20 cellular contexts compared by ENCODE assay signal in the genomic region with DNA sequence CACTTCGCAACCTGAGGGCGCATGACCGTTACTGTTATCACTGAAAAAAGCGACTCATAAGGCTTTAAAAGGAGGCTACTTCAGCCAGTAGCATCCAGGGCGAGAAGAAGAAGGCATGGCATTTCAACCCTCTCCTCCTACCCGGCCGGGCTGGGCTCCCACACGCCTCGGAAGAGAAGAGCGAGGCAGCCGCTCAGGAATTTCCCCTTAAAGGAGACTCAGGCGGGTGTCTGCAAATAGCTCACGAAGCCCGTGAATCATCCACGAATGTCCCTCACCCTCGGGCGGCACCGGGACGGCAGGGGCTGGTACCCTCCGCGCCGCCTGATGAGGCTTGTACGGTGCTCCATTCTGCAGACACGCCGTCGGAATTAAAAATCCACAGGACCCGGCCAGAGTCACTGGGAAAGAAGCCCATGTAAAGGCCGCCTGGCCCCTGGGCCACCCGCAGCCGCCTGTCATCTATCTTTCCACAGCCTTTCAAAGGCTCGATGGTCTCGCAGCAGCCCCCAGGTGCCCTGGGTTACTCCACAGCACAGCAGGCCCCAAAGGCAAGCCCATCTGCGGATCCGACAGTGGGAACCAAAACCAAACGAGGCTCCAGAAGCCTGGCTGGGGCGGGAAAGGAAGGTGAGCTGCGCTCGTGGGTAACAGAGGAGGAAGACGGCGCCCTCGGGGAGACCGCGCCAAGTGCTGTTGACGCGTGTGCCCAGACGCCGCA. TPM values are rescaled to one million over a fixed set of nuclear protein-coding genes. Genes with fewer than 3 reads are reported as not detected.
DNase-seq lines count a peak whose midpoint lies in the region; ATAC-seq, FAIRE-seq and TF ChIP-seq lines count a peak whose summit lies in the region.
"Had no signal": no experiment of that assay in that cellular context is flagged by ENCODE, and none has a peak within 500 bp of the region (broad histone marks: within the 10 kb centered on the region; RNA-seq: fewer than 3 reads in every experiment).

No MANE protein-coding gene starts in this region.

- H3K4me1 Mint-ChIP-seq in activated CD4-positive, alpha-beta T cell treated with anti-CD3 and anti-CD28 coated beads, Interleukin-2, amount 10 ng/mL, durations not matched to agents 7 days and 5 days: peaks cover 52% of the 10 kb centered on the region

- no peaks in the 10 kb centered on the region for H3K9me3 Mint-ChIP-seq in activated naive CD4-positive, alpha-beta T cell treated with anti-CD3 and anti-CD28 coated beads, Interleukin-2, amount 50 U/mL, for 72 hours
- no peaks in the 10 kb centered on the region for H3K9me3 Mint-ChIP-seq in activated CD4-positive, alpha-beta T cell treated with anti-CD3 and anti-CD28 coated beads, Interleukin-2, amount 10 ng/mL, durations not matched to agents 7 days and 5 days
- H3K9me3 Mint-ChIP-seq: activated naive CD4-positive, alpha-beta T cell treated with anti-CD3 and anti-CD28 coated beads, Interleukin-2, amount 50 U/mL, for 24 hours; stimulated activated effector memory CD8-positive, alpha-beta T cell treated with anti-CD3 and anti-CD28 coated beads, Interleukin-12 subunit alpha, Interleukin-12 subunit beta, amount 100 ng/mL, for 72 hours had no signal

- no peak for DNase-seq in HepG2 (ENCODE audit: low spot score)
- DNase-seq in amniotic stem cell (lab: John Stamatoyannopoulos, UW): peak; percentile 6
- peak; percentile 61 for DNase-seq in left kidney (ENCODE audit: low read depth, low spot score)
- no peak for DNase-seq in stimulated activated CD4-positive, alpha-beta T cell treated with anti-CD3 and anti-CD28 coated beads, Interleukin-1b, Interleukin-23, amount 100 ng/mL, for 48 hours
- no peak for DNase-seq in activated naive CD4-positive, alpha-beta T cell treated with anti-CD3 and anti-CD28 coated beads, Interleukin-2, amount 50 U/mL, for 72 hours (ENCODE audit: low spot score in 2 of 2)
- no peak for DNase-seq in activated effector memory CD4-positive, alpha-beta T cell treated with anti-CD3 and anti-CD28 coated beads, Interleukin-2, amount 50 U/mL, for 16 hours
- DNase-seq in activated CD4-positive, alpha-beta T cell treated with anti-CD3 and anti-CD28 coated beads, Interleukin-2, amount 10 ng/mL, durations not matched to agents 7 days and 5 days: no peak
- DNase-seq: Calu3, cerebellar nuclear complex, GF-D8, glutamatergic neuron, left cardiac atrium, NCI-H1694, NCI-H524, SW 1271, tibial artery had no signal

- 74% methylated on average over 47 of the region's 47 CpGs for WGBS in liver
- 96% methylated on average over 40 of the region's 47 CpGs for WGBS in HepG2 (ENCODE audit: low lambda C conversion rate)

- H4K20me1 ChIP-seq in HepG2 (ENCODE audit: insufficient read depth, low read length): peaks cover 35% of the 10 kb centered on the region; the same call in 1 of the 2 replicates

- H3K4me1 ChIP-seq in liver (ENCODE audit: control insufficient read depth in 4 of 4, insufficient read depth in 4 of 4, low read length in 3 of 4) (peaks cover 26 to 69% (median 52%) of the 10 kb centered on the region in 4 donors), HepG2 (ENCODE audit: insufficient read depth, low read length) (peaks cover 36% of the 10 kb centered on the region)

- H3K4me3 ChIP-seq in liver (ENCODE audit: low read depth in 1 of 3, low read length in 3 of 3) (peak overlapping the region in 1 of 3 donors; percentile 9), HepG2 (replicated peaks in 1 of 3; ENCODE audit: insufficient read depth in 1 of 3, low read depth in 2 of 3, low read length in 3 of 3) (no peak overlapping the region)
- H3K4me3 ChIP-seq: tibial artery had no signal

- no TSS peak for BruUV-seq in HepG2 (replicated peaks; lab: Mats Ljungman, UMichigan)

- no peak for ATAC-seq in HepG2
- ATAC-seq in activated naive CD4-positive, alpha-beta T cell treated with anti-CD3 and anti-CD28 coated beads, Interleukin-2, amount 50 U/mL, for 72 hours: no peak
- ATAC-seq: stimulated activated effector memory CD8-positive, alpha-beta T cell treated with anti-CD3 and anti-CD28 coated beads, Interleukin-12 subunit alpha, Interleukin-12 subunit beta, amount 100 ng/mL, for 72 hours had no signal

- no peak overlapping the region for H2AFZ ChIP-seq in HepG2 (ENCODE audit: low read length)

- TF ChIP-seq RAD21 in liver (IDR thresholded peaks at IDR 0.05) (no peak), HepG2 (CRISPR knock-in tag; IDR thresholded peaks at IDR 0.05) (no peak)

- TF ChIP-seq POLR2A in HepG2 (IDR thresholded peaks at IDR 0.05; ENCODE audit: insufficient read depth in 1 of 2, low read depth in 2 of 2, low read length in 2 of 2): no peak

- intact Hi-C loops in HepG2 (cut with micrococcal nuclease; ENCODE audit: unreplicated experiment): no loop called here

- H3K4me2 ChIP-seq in HepG2 (ENCODE audit: low read depth, low read length): no peak overlapping the region

- in situ Hi-C loops in HepG2 (cut with HindIII; ENCODE audit: extremely low pct_ligation_motif_present, low pct_unique_long_range_greater_than_20kb): loop anchor here (5.0 kb wide), 1 partner anchor 33 kb away; no protein-coding TSS in a partner anchor

- H3K9ac ChIP-seq in liver (ENCODE audit: low read depth in 1 of 2, low read length in 2 of 2): peak overlapping the region in 1 of 2 donors; percentile 71
- no peak overlapping the region for H3K9ac ChIP-seq in HepG2 (ENCODE audit: insufficient read depth, low read depth, low read length)

- H3K4me3 Mint-ChIP-seq in activated CD4-positive, alpha-beta T cell treated with anti-CD3 and anti-CD28 coated beads, Interleukin-2, amount 10 ng/mL, durations not matched to agents 7 days and 5 days: no peak overlapping the region
- H3K4me3 Mint-ChIP-seq: activated naive CD4-positive, alpha-beta T cell treated with anti-CD3 and anti-CD28 coated beads, Interleukin-2, amount 50 U/mL, for 24 hours; stimulated activated effector memory CD8-positive, alpha-beta T cell treated with anti-CD3 and anti-CD28 coated beads, Interleukin-12 subunit alpha, Interleukin-12 subunit beta, amount 100 ng/mL, for 72 hours had no signal

- no peak for TF ChIP-seq EP300 in HepG2 (IDR thresholded peaks at IDR 0.05; ENCODE audit: low read depth in 2 of 2, low read length in 2 of 2)
- TF ChIP-seq EP300 in HepG2 (CRISPR knock-in tag; IDR thresholded peaks at IDR 0.05; ENCODE audit: borderline replicate concordance): no peak

- FAIRE-seq in HepG2 (lab: Jason Lieb, UNC): no peak

- CTCF ChIA-PET in HepG2 (lab: Yijun Ruan, JAX; ENCODE audit: low intra/inter-chr PET ratio, low total read pairs): no interaction called here
- CTCF ChIA-PET in activated CD4-positive, alpha-beta T cell treated with anti-CD3 and anti-CD28 coated beads, Interleukin-2, amount 10 ng/mL, durations not matched to agents 7 days and 5 days (lab: Charles Lee): no interaction called here

- H3K79me2 ChIP-seq in HepG2 (ENCODE audit: insufficient read depth, low read length): peaks cover 62% of the 10 kb centered on the region

- no peaks in the 10 kb centered on the region for H3K9me3 ChIP-seq in liver (ENCODE audit: control insufficient read depth in 4 of 4, low read length in 3 of 4)
- H3K9me3 ChIP-seq in HepG2 (ENCODE audit: low read length): no peaks in the 10 kb centered on the region
- H3K9me3 ChIP-seq: tibial artery had no signal

- no peaks in the 10 kb centered on the region for H3K27me3 Mint-ChIP-seq in activated CD4-positive, alpha-beta T cell treated with anti-CD3 and anti-CD28 coated beads, Interleukin-2, amount 10 ng/mL, durations not matched to agents 7 days and 5 days
- H3K27me3 Mint-ChIP-seq: activated naive CD4-positive, alpha-beta T cell treated with anti-CD3 and anti-CD28 coated beads, Interleukin-2, amount 50 U/mL, for 24 hours had no signal

- POLR2A ChIA-PET in HepG2 (lab: Yijun Ruan, JAX): no interaction called here
- POLR2A ChIA-PET in activated CD4-positive, alpha-beta T cell treated with anti-CD3 and anti-CD28 coated beads, Interleukin-2, amount 10 ng/mL, durations not matched to agents 7 days and 5 days (lab: Charles Lee): no interaction called here

- no peak for TF ChIP-seq CTCF in liver (IDR thresholded peaks at IDR 0.05; ENCODE audit: low read depth, low read length, missing input control)
- TF ChIP-seq CTCF in HepG2 (CRISPR knock-in tag; IDR thresholded peaks at IDR 0.05): no peak

- peaks cover 0 to 4% of the 10 kb centered on the region in 2 donors for H3K36me3 Mint-ChIP-seq in activated naive CD4-positive, alpha-beta T cell treated with anti-CD3 and anti-CD28 coated beads, Interleukin-2, amount 50 U/mL, for 72 hours
- H3K36me3 Mint-ChIP-seq in activated CD4-positive, alpha-beta T cell treated with anti-CD3 and anti-CD28 coated beads, Interleukin-2, amount 10 ng/mL, durations not matched to agents 7 days and 5 days (ENCODE audit: low read depth): peaks cover 38% of the 10 kb centered on the region
- H3K36me3 Mint-ChIP-seq: stimulated activated effector memory CD8-positive, alpha-beta T cell treated with anti-CD3 and anti-CD28 coated beads, Interleukin-12 subunit alpha, Interleukin-12 subunit beta, amount 100 ng/mL, for 72 hours had no signal

- H3K27me3 ChIP-seq in liver (ENCODE audit: control insufficient read depth in 4 of 4, insufficient read depth in 4 of 4, low read length in 3 of 4): no peaks in the 10 kb centered on the region
- H3K27me3 ChIP-seq in HepG2 (ENCODE audit: control insufficient read depth in 1 of 2, insufficient read depth in 2 of 2, low read length in 2 of 2): no peaks in the 10 kb centered on the region
- H3K27me3 ChIP-seq: tibial artery had no signal

- H3K27ac ChIP-seq in liver (ENCODE audit: low read depth in 1 of 2, low read length in 2 of 2) (peak overlapping the region; percentile 93 to 96), HepG2 (ENCODE audit: extremely low read length, insufficient read depth, low read length) (no peak overlapping the region)
- H3K27ac ChIP-seq: HL-60, tibial artery had no signal

- peaks cover 0 to 7% (median 4%) of the 10 kb centered on the region in 4 donors for H3K36me3 ChIP-seq in liver (ENCODE audit: control insufficient read depth in 4 of 4, insufficient read depth in 3 of 4, low read depth in 1 of 4, low read length in 3 of 4)
- peaks cover 6 to 27% of the 10 kb centered on the region in 2 experiments; a peak in 4 of 5 replicates for H3K36me3 ChIP-seq in HepG2 (replicated peaks in 1 of 2; ENCODE audit: control insufficient read depth in 1 of 2, insufficient read depth in 2 of 2, low read length in 2 of 2)

- H3K27ac Mint-ChIP-seq in activated naive CD4-positive, alpha-beta T cell treated with anti-CD3 and anti-CD28 coated beads, Interleukin-2, amount 50 U/mL, for 72 hours: peak overlapping the region in 1 of 2 donors; percentile 45
- H3K27ac Mint-ChIP-seq in activated CD4-positive, alpha-beta T cell treated with anti-CD3 and anti-CD28 coated beads, Interleukin-2, amount 10 ng/mL, durations not matched to agents 7 days and 5 days: no peak overlapping the region
- H3K27ac Mint-ChIP-seq: stimulated activated effector memory CD8-positive, alpha-beta T cell treated with anti-CD3 and anti-CD28 coated beads, Interleukin-12 subunit alpha, Interleukin-12 subunit beta, amount 100 ng/mL, for 72 hours had no signal

RNA-seq across cellular contexts. Expression of a gene that starts 11.8 kb away (rescaled TPM):
- total RNA-seq in liver (10 to 100 TPM; 27.1 to 64.2 TPM), HepG2 (2016; rRNA removed; fragmentation: Illumina TruSeq; extraction: Trizol) (7.4 and 14.0 TPM in 2 replicates)
- polyA plus RNA-seq in liver (10 to 100 TPM; 12.3 to 30.8 TPM), HepG2 (2011; rRNA removed) (18.5 and 25.6 TPM in 2 replicates)
- 9.5 and 12.5 TPM in 2 replicates for total RNA-seq in HepG2 (2016; cell fraction: cytosol; rRNA removed; fragmentation: Illumina TruSeq; extraction: Trizol; ENCODE audit: low read depth)
- total RNA-seq in HepG2 (2016; cell fraction: insoluble cytoplasmic fraction; rRNA removed; fragmentation: Illumina TruSeq; extraction: Trizol): 5.2 and 15.7 TPM in 2 replicates
- 6.9 and 7.7 TPM in 2 replicates for total RNA-seq in HepG2 (2016; cell fraction: membrane; rRNA removed; fragmentation: Illumina TruSeq; extraction: Trizol)
- total RNA-seq in HepG2 (2016; cell fraction: nucleus; rRNA removed; fragmentation: Illumina TruSeq; extraction: Trizol): 21.8 and 25.8 TPM in 2 replicates
- 11.8 and 15.1 TPM in 2 replicates for polyA plus RNA-seq in HepG2 (2011; cell fraction: cytosol; rRNA removed)
- polyA plus RNA-seq in HepG2 (2011; cell fraction: nucleus; rRNA removed): 164 and 213 TPM in 2 replicates
- 28.2 and 30.9 TPM in 2 replicates for polyA plus RNA-seq in HepG2 (2012)
- 1.4 and 1.6 TPM in 2 replicates for polyA plus RNA-seq in HepG2 (2016; cell fraction: cytosol; fragmentation: Illumina TruSeq; extraction: Trizol; ENCODE audit: low read depth)
- polyA plus RNA-seq in HepG2 (2016; cell fraction: insoluble cytoplasmic fraction; fragmentation: Illumina TruSeq; extraction: Trizol; ENCODE audit: low read depth): 6.3 and 7.6 TPM in 2 replicates
- polyA plus RNA-seq in HepG2 (2016; cell fraction: membrane; fragmentation: Illumina TruSeq; extraction: Trizol; ENCODE audit: low read depth): 3.2 and 3.7 TPM in 2 replicates
- polyA plus RNA-seq in HepG2 (2016; cell fraction: nucleus; fragmentation: Illumina TruSeq; extraction: Trizol; ENCODE audit: insufficient read depth, low read depth): 88.5 and 93.5 TPM in 2 replicates
- polyA minus RNA-seq in HepG2 (2011; rRNA and poly(A)+ RNA removed; ENCODE audit: low replicate concordance): 6.3 and 47.1 TPM in 2 replicates
- polyA minus RNA-seq in HepG2 (2011; cell fraction: cytosol; rRNA and poly(A)+ RNA removed): 14.7 and 16.2 TPM in 2 replicates
- polyA minus RNA-seq in HepG2 (2011; cell fraction: nucleus; rRNA and poly(A)+ RNA removed): 40.3 and 44.4 TPM in 2 replicates
- total RNA-seq in activated naive CD4-positive, alpha-beta T cell treated with anti-CD3 and anti-CD28 coated beads, Interleukin-2, amount 50 U/mL, for 72 hours: 10 to 100 TPM; 19.5 to 74.7 TPM
- total RNA-seq in activated CD4-positive, alpha-beta T cell treated with anti-CD3 and anti-CD28 coated beads, Interleukin-2, amount 10 ng/mL, durations not matched to agents 7 days and 5 days: 100 to 1,000 TPM; 102 to 120 TPM

Comparison
In these comparisons a context has a peak if more than half of its experiments do, and no peak if none do; other contexts are left out.
1. DNase-seq: peak in amniotic stem cell (single experiment) and left kidney (single experiment); none in HepG2 (single experiment), stimulated activated CD4-positive, alpha-beta T cell treated with anti-CD3 and anti-CD28 coated beads, Interleukin-1b, Interleukin-23, amount 100 ng/mL, for 48 hours (single experiment), activated naive CD4-positive, alpha-beta T cell treated with anti-CD3 and anti-CD28 coated beads, Interleukin-2, amount 50 U/mL, for 72 hours (0 of 2), activated effector memory CD4-positive, alpha-beta T cell treated with anti-CD3 and anti-CD28 coated beads, Interleukin-2, amount 50 U/mL, for 16 hours (single experiment) and activated CD4-positive, alpha-beta T cell treated with anti-CD3 and anti-CD28 coated beads, Interleukin-2, amount 10 ng/mL, durations not matched to agents 7 days and 5 days (single experiment).